14 cellular contexts compared by ENCODE assay signal in genomic region chr22:31329029-31329428, GRCh38. TPM values are rescaled to one million over a fixed set of nuclear protein-coding genes. Genes with fewer than 3 reads are reported as not detected.
DNase-seq lines count a peak whose midpoint lies in the region; ATAC-seq and TF ChIP-seq lines count a peak whose summit lies in the region.
"Had no signal": no experiment of that assay in that cellular context is flagged by ENCODE, and none has a peak within 500 bp of the region (broad histone marks: within the 10 kb centered on the region; RNA-seq: fewer than 3 reads in every experiment).

No MANE protein-coding gene starts in this region.

- H3K36me3 ChIP-seq in MG63, result peaks cover 33% of the 10 kb centered on the region

- ATAC-seq in GM19397 (IDR thresholded peaks at IDR 0.05; ENCODE audit: unreplicated experiment), result no peak

- peaks cover 43 to 97% (median 87%) of the 10 kb centered on the region in 3 experiments; a peak in 6 of 7 replicates for H3K36me3 Mint-ChIP-seq in H9 (ENCODE audit: insufficient read depth in 1 of 3, low read depth in 3 of 3)
- peaks cover 24% of the 10 kb centered on the region for H3K36me3 Mint-ChIP-seq in activated naive CD8-positive, alpha-beta T cell treated with anti-CD3 and anti-CD28 coated beads for 36 hours

- no peak overlapping the region for H3K27ac ChIP-seq in H9 (ENCODE audit: insufficient read length, low read depth, low read length)
- H3K27ac ChIP-seq: cardiac muscle cell had no signal

- H3K4me3 ChIP-seq in MG63, result no peak overlapping the region
- H3K4me3 ChIP-seq: cardiac muscle cell had no signal

- H3K23ac ChIP-seq in H9 (ENCODE audit: insufficient read length, low read depth, low read length), result no peak overlapping the region

- no peak overlapping the region for H3T11ph ChIP-seq in H9 (ENCODE audit: low read length)

- H3K4me3 Mint-ChIP-seq in H9, result no peak overlapping the region
- no peak overlapping the region for H3K4me3 Mint-ChIP-seq in activated naive CD8-positive, alpha-beta T cell treated with anti-CD3 and anti-CD28 coated beads for 36 hours

- no peak overlapping the region for H2BK20ac ChIP-seq in H9 (ENCODE audit: low read depth, low read length, poor library complexity, severe bottlenecking)

- H3K9ac ChIP-seq in H9 (ENCODE audit: extremely low read depth, insufficient read length, low read length), result no peak overlapping the region

- no peak overlapping the region for H4K91ac ChIP-seq in H9 (ENCODE audit: insufficient read length, low read depth, low read length)

- no peak overlapping the region for H3K56ac ChIP-seq in H9 (ENCODE audit: insufficient read length, low read depth, low read length)

- no CpG with 5 or more reads among the region's 4 CpGs for WGBS in H9 (ENCODE audit: extremely low coverage, insufficient read length, low lambda C conversion rate)

- no peak overlapping the region for H3K14ac ChIP-seq in H9 (ENCODE audit: insufficient read depth, low read length)

- no peaks in the 10 kb centered on the region for H3K4me1 ChIP-seq in H9 (ENCODE audit: insufficient read depth, low read length)

- H3K4me2 ChIP-seq in H9 (ENCODE audit: insufficient read depth, insufficient read length, low read length), result no peak overlapping the region

- H3K9me3 Mint-ChIP-seq in H9, result no peaks in the 10 kb centered on the region
- no peaks in the 10 kb centered on the region for H3K9me3 Mint-ChIP-seq in activated naive CD8-positive, alpha-beta T cell treated with anti-CD3 and anti-CD28 coated beads for 36 hours

- H3K4ac ChIP-seq in H9 (ENCODE audit: low read depth, low read length), result no peak overlapping the region

- no peak overlapping the region for H4K5ac ChIP-seq in H9 (ENCODE audit: insufficient read length, low read depth, low read length)

- H2BK15ac ChIP-seq in H9 (ENCODE audit: low read depth, low read length), result no peak overlapping the region

- no peaks in the 10 kb centered on the region for H4K20me1 ChIP-seq in H9 (ENCODE audit: control insufficient read depth, insufficient read depth, insufficient read length)

- H2BK12ac ChIP-seq in H9 (ENCODE audit: insufficient read length, low read depth, low read length), result no peak overlapping the region

- no peak for TF ChIP-seq CTCF in H9 (conservative IDR thresholded peaks at IDR 0.05)

- no peaks in the 10 kb centered on the region for H3K27me3 ChIP-seq in H9 (ENCODE audit: insufficient read depth, low read length)
- H3K27me3 ChIP-seq in MG63, result no peaks in the 10 kb centered on the region
- H3K27me3 ChIP-seq: cardiac muscle cell had no signal

- H3K27ac Mint-ChIP-seq in H9, result peak overlapping the region in 2 of 3 experiments; percentile 80 to 85; a peak in 3 of 7 replicates
- H3K27ac Mint-ChIP-seq in activated naive CD8-positive, alpha-beta T cell treated with anti-CD3 and anti-CD28 coated beads for 36 hours, result peak overlapping the region; percentile 38

- H3K18ac ChIP-seq in H9 (ENCODE audit: insufficient read length, low read depth, low read length), result no peak overlapping the region

- no peak overlapping the region for H2AK5ac ChIP-seq in H9 (ENCODE audit: insufficient read length, low read length)

- no peak overlapping the region for H2AFZ ChIP-seq in H9 (ENCODE audit: low read length)

- no peak overlapping the region for H4K8ac ChIP-seq in H9 (replicated peaks; ENCODE audit: insufficient read length, low read depth, low read length)

- DNase-seq in AG08396 (ENCODE audit: low spot score) (peak; percentile 22), H9 (no peak), myocyte (ENCODE audit: low read depth) (peak; percentile 92), SW 1271 (lab: John Stamatoyannopoulos, UW) (no peak), MG63 (no peak), NCI-H526 (lab: John Stamatoyannopoulos, UW) (no peak)
- DNase-seq in activated naive CD8-positive, alpha-beta T cell treated with anti-CD3 and anti-CD28 coated beads for 36 hours, result no peak
- DNase-seq: activated CD4-positive, alpha-beta T cell treated with anti-CD3 and anti-CD28 coated beads, Interleukin-2, amount 50 U/mL, for 1 hour; effector CD4-positive, alpha-beta T cell; hypothalamus; NCI-H187 treated with DMSO at 0.1 percent for 48 hours; stimulated activated CD4-positive, alpha-beta T cell treated with anti-CD3 and anti-CD28 coated beads, Interleukin-12 subunit alpha, Interleukin-12 subunit beta, amount 100 ng/mL, for 4 hours had no signal

- H2BK120ac ChIP-seq in H9 (ENCODE audit: low read depth, low read length, poor library complexity, severe bottlenecking), result no peak overlapping the region

- H3K79me2 ChIP-seq in H9 (ENCODE audit: insufficient read depth, low read length), result no peaks in the 10 kb centered on the region

- no peaks in the 10 kb centered on the region for H3K23me2 ChIP-seq in H9 (ENCODE audit: insufficient read length, low read depth, low read length, poor library complexity, severe bottlenecking)

- H3K27me3 Mint-ChIP-seq in H9 (ENCODE audit: low read depth), result no peaks in the 10 kb centered on the region
- H3K27me3 Mint-ChIP-seq in activated naive CD8-positive, alpha-beta T cell treated with anti-CD3 and anti-CD28 coated beads for 36 hours, result no peaks in the 10 kb centered on the region

- H3K9me3 ChIP-seq in H9 (ENCODE audit: control insufficient read depth, low read depth, low read length) (no peaks in the 10 kb centered on the region), MG63 (no peaks in the 10 kb centered on the region)

- H3K79me1 ChIP-seq in H9 (ENCODE audit: insufficient read depth, low read depth, low read length, poor library complexity, severe bottlenecking), result peaks cover 3% of the 10 kb centered on the region

- H2BK5ac ChIP-seq in H9 (ENCODE audit: insufficient read length, low read length), result no peak overlapping the region

- H3K4me1 Mint-ChIP-seq in H9, result peaks cover 14 to 20% of the 10 kb centered on the region in 2 experiments
- peaks cover 22% of the 10 kb centered on the region for H3K4me1 Mint-ChIP-seq in activated naive CD8-positive, alpha-beta T cell treated with anti-CD3 and anti-CD28 coated beads for 36 hours

RNA-seq across cellular contexts. Expression of gene PATZ1, which starts 17.1 kb away (rescaled TPM):
- 118 and 120 TPM in 2 replicates for total RNA-seq in H9 (2021)
- 10 to 100 TPM; 35.3 to 36.3 TPM for total RNA-seq in activated naive CD8-positive, alpha-beta T cell treated with anti-CD3 and anti-CD28 coated beads for 36 hours
- 8.8 and 11.6 TPM in 2 replicates for total RNA-seq in myocyte
- polyA plus RNA-seq in myocyte (2012), result 9.9 TPM
- total RNA-seq in MG63 (2014; rRNA removed; shearing (Covaris generic); ENCODE audit: low replicate concordance), result 9.0 and 14.6 TPM in 2 replicates

RNA-seq across cellular contexts. Expression of gene PIK3IP1, which starts 36.7 kb away (rescaled TPM):
- total RNA-seq in H9 (2021) (0.87 and 0.92 TPM in 2 replicates), myocyte (10.9 and 16.0 TPM in 2 replicates)
- total RNA-seq in activated naive CD8-positive, alpha-beta T cell treated with anti-CD3 and anti-CD28 coated beads for 36 hours, result 10 to 100 TPM; 10.7 to 11.3 TPM
- polyA plus RNA-seq in myocyte (2012), result 33.3 TPM
- 0.17 and 3.7 TPM in 2 replicates for total RNA-seq in MG63 (2014; rRNA removed; shearing (Covaris generic); ENCODE audit: low replicate concordance)

Comparison
In these comparisons a context has a peak if more than half of its experiments do, and no peak if none do; other contexts are left out.
1. DNase-seq: peak in AG08396 (single experiment) and myocyte (single experiment); none in H9 (single experiment), activated naive CD8-positive, alpha-beta T cell treated with anti-CD3 and anti-CD28 coated beads for 36 hours (single experiment), SW 1271 (0 of 2), MG63 (single experiment) and NCI-H526 (0 of 2).